Comparison of ENCODE assay signal across 8 cellular contexts in the genomic region with DNA sequence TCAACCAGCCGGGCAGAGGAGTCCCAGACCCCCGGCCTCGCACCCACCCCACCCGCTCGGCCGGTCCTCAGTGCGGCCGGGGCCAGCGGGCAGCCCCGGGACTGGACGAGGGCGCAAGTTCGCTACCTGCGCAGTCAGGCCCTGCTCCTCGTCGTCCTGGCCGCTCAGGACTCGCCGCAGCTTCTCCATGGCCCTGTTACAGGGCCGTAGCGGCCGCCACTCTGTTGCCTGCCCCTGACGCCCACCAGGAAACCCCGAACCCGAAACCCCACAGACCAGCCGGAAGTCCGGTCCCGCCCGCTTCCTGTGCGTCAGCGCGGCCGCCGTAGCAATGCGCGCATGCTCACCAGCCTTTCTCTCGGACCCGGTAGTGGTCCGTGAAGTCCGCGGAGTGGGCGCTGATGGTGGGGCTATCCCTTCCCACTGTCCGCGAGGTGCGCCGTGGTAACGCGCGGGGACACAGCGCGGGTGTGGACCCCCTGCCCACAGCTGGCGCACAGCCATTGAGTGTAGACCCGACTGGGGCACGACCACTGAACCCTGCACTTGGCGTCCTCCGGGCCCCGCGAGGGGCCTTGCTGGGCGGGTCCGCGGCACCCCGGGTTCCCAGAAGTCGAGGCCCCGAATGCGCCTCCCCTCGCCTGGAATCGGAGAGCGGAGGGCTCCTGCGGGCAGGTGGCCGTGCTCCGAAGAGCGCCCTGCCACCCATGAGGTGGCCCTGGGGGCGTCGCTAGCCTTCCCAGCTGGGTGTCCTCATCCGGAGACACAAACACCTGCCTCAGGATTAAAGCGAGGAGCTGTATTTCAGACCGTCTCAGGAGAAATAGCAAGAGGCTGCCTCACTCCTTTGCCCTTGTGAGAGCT. TPM values are rescaled to one million over a fixed set of nuclear protein-coding genes. Genes with fewer than 3 reads are reported as not detected.
DNase-seq lines count a peak whose midpoint lies in the region; ATAC-seq, FAIRE-seq and TF ChIP-seq lines count a peak whose summit lies in the region.

A gene (minus strand): TSS at position 253 of the 864 bp plus-strand sequence. CDS start 64 bp downstream, at position 189.

- no peaks in the 10 kb centered on the region for H3K9me3 ChIP-seq in HAP-1
- no peaks in the 10 kb centered on the region for H3K9me3 ChIP-seq in MG63
- H3K9me3 ChIP-seq in pancreas: no peaks in the 10 kb centered on the region
- H3K9me3 ChIP-seq in thyroid gland: no peaks in the 10 kb centered on the region

- peak within 1 kb of the TSS; percentile 94 for H3K27ac Mint-ChIP-seq in activated naive CD8-positive, alpha-beta T cell

- H3K9me3 Mint-ChIP-seq in activated naive CD8-positive, alpha-beta T cell (ENCODE audit: low read depth): no peaks in the 10 kb centered on the region

- peak; percentile 95 for ATAC-seq in Right ventricle myocardium inferior
- ATAC-seq in pancreas: peak; percentile 98 to 99 (median 99)

- H3K27ac ChIP-seq in pancreas (peak within 1 kb of the TSS; percentile 75 to 89 (median 83)), thyroid gland (peak within 1 kb of the TSS; percentile 8 to 91 (median 89))

- DNase-seq in GM04504 (ENCODE audit: low read depth) (peak; percentile 28), HAP-1 (ENCODE audit: low spot score in 2 of 2) (peak; percentile 75 to 88), MG63 (peak; percentile 87), SKM-1 treated with dmso at 0.1 percent for 144 hours (lab: John Stamatoyannopoulos, UW; ENCODE audit: unreplicated experiment) (peak; percentile 82), Right ventricle myocardium inferior (ENCODE audit: missing footprints) (peak; percentile 95), pancreas (peak; percentile 74 to 93 (median 82)), thyroid gland (peak; percentile 82 to 84)

- peaks cover 12% of the 10 kb centered on the region for H3K4me1 Mint-ChIP-seq in activated naive CD8-positive, alpha-beta T cell (ENCODE audit: low read depth)

- WGBS in pancreas, 2 donors: 0% methylated on average over 68 to 77 of the region's 77 CpGs
- WGBS in thyroid gland, 2 donors: 1 to 3% methylated on average over 20 to 57 of the region's 77 CpGs

- H3K36me3 ChIP-seq in HAP-1 (replicated peaks) (peaks cover 20% of the 10 kb centered on the region), MG63 (peaks cover 5% of the 10 kb centered on the region), pancreas (no peaks in the 10 kb centered on the region), thyroid gland (no peaks in the 10 kb centered on the region)

- FAIRE-seq in pancreas (lab: Jason Lieb, UNC): no peak

- no peaks in the 10 kb centered on the region for H3K27me3 ChIP-seq in HAP-1 (ENCODE audit: low read depth)
- no peaks in the 10 kb centered on the region for H3K27me3 ChIP-seq in MG63
- no peaks in the 10 kb centered on the region for H3K27me3 ChIP-seq in pancreas
- no peaks in the 10 kb centered on the region for H3K27me3 ChIP-seq in thyroid gland

- H3K4me1 ChIP-seq in HAP-1: peaks cover 7% of the 10 kb centered on the region
- H3K4me1 ChIP-seq in pancreas: peaks cover 13 to 20% (median 14%) of the 10 kb centered on the region in 3 donors
- peaks cover 18 to 30% of the 10 kb centered on the region in 2 donors for H3K4me1 ChIP-seq in thyroid gland

- TF ChIP-seq POLR2A in thyroid gland (IDR thresholded peaks at IDR 0.05): peak; percentile 48 to 86

- no peaks in the 10 kb centered on the region for H3K27me3 Mint-ChIP-seq in activated naive CD8-positive, alpha-beta T cell

- peaks cover 2% of the 10 kb centered on the region for H3K36me3 Mint-ChIP-seq in activated naive CD8-positive, alpha-beta T cell

- H3K4me3 ChIP-seq in HAP-1: peak within 1 kb of the TSS; percentile 92
- peak within 1 kb of the TSS; percentile 91 for H3K4me3 ChIP-seq in MG63
- H3K4me3 ChIP-seq in pancreas: peak within 1 kb of the TSS; percentile 88 to 100 (median 92)
- H3K4me3 ChIP-seq in thyroid gland (replicated peaks in 1 of 3): peak within 1 kb of the TSS; percentile 80 to 97 (median 89)

- no peak for TF ChIP-seq CTCF in pancreas (IDR thresholded peaks at IDR 0.05)
- TF ChIP-seq CTCF in thyroid gland (IDR thresholded peaks at IDR 0.05): peak in 1 of 6 experiments; percentile 3

- peak within 1 kb of the TSS; percentile 94 for H3K4me3 Mint-ChIP-seq in activated naive CD8-positive, alpha-beta T cell

- in situ Hi-C loops in HAP-1 (cut with MboI; ENCODE audit: low sequenced_read_pairs): no loop called here

- intact Hi-C loops in Right ventricle myocardium inferior (cut with DNase I) (loop anchor here (2.0 kb wide), 1 partner anchor 40 kb away; a partner anchor contains a TSS), pancreas (cut with DNase I) (no loop called here), thyroid gland (cut with DNase I) (no loop called here)

RNA-seq across cellular contexts. Expression of the gene that starts here (rescaled TPM):
- total RNA-seq in MG63 (2014; rRNA removed; shearing (Covaris generic); ENCODE audit: low replicate concordance): 22.6 and 28.8 TPM in 2 replicates
- total RNA-seq in Right ventricle myocardium inferior (21.9 TPM), pancreas (10 to 100 TPM; 14.5 to 31.8 (median 22.6) TPM), thyroid gland (10 to 100 TPM; 36.8 to 53.5 (median 48.4) TPM)
- 10 to 100 TPM; 29.5 to 38.9 TPM for polyA plus RNA-seq in pancreas

Comparison
In these comparisons a context has a peak if more than half of its experiments do, and no peak if none do; other contexts are left out.
1. Peak in every context shown above with its lines: DNase-seq, ATAC-seq, H3K4me3 ChIP-seq and H3K27ac ChIP-seq.
2. DNase-seq: peak in every context shown above with its lines; median percentile 95 in Right ventricle myocardium inferior; 87 in MG63; 83 in thyroid gland; 82 in SKM-1 treated with dmso at 0.1 percent for 144 hours; 82 in pancreas; 82 in HAP-1; 28 in GM04504.